8 cellular contexts compared by ENCODE assay signal in the genomic region with DNA sequence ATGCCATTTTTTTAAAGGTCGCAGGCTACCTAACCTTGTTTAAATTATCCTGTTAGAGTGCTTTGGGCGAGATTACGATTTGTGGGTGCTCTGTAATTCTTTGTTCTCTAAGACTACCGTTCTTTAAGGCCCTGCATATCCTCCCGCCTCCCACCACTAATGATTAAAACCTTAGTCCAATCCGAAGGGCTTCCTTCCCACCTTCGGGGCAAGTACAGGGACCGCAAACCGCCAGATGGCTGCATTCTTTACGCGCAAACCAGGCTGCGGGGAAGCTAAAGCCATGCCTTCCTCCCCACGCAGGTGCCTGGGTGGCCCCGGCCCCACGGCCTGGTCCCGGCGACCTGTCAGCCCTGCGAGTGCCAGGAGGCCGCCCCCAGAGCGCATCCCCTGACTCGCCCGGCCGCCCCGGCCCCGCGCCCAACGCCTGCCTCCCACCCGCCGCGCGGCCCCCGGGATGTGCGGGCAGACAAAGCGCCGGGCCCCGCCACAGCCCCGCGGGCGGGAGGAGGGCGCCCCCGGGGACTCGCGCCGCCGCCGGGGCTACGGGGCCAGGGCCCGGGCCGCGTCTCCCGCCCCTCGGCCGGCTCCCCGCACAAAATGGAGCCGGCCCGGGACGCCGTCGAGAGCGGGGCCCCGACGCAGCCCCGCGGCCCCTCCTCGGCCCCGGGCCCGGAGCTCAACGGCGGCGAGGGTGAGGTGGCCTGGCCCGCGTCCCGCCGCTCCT. TPM values are rescaled to one million over a fixed set of nuclear protein-coding genes. Genes with fewer than 3 reads are reported as not detected.
A peak's percentile ranks its signal among the peaks of the same experiment; 100 is the strongest.
DNase-seq lines count a peak whose midpoint lies in the region; ATAC-seq lines count a peak whose summit lies in the region.

No MANE protein-coding gene starts in this region.

- H3K27me3 ChIP-seq in endocrine pancreas (ENCODE audit: control insufficient read depth, insufficient read depth, low read length), result no peaks in the 10 kb centered on the region
- H3K27me3 ChIP-seq in mesendoderm (ENCODE audit: insufficient read depth, low read length, poor library complexity), result no peaks in the 10 kb centered on the region

- peaks cover 7% of the 10 kb centered on the region for H3K79me1 ChIP-seq in mesendoderm (ENCODE audit: low read length)

- peak overlapping the region; percentile 95 for H4K8ac ChIP-seq in mesendoderm (ENCODE audit: low read depth, low read length)

- H4K5ac ChIP-seq in mesendoderm (ENCODE audit: low read length), result no peak overlapping the region

- WGBS in mesendoderm (ENCODE audit: extremely low coverage, insufficient coverage, low lambda C conversion rate), result no CpG with 5 or more reads among the region's 74 CpGs

- peaks cover 11% of the 10 kb centered on the region for H3K27me3 Mint-ChIP-seq in activated CD8-positive, alpha-beta memory T cell treated with anti-CD3 and anti-CD28 coated beads, Interleukin-2, amount 10 ng/mL, durations not matched to agents 7 days and 5 days

- peak; percentile 36 for ATAC-seq in HG02840 (IDR thresholded peaks at IDR 0.05; ENCODE audit: low FRiP score, unreplicated experiment)
- ATAC-seq in activated CD8-positive, alpha-beta memory T cell treated with anti-CD3 and anti-CD28 coated beads, Interleukin-2, amount 10 ng/mL, durations not matched to agents 7 days and 5 days, result no peak

- H3K9ac ChIP-seq in endocrine pancreas (ENCODE audit: control insufficient read depth, insufficient read depth, low read length), result peak overlapping the region; percentile 91
- H3K9ac ChIP-seq in mesendoderm (ENCODE audit: low read length), result peak overlapping the region; percentile 92

- DNase-seq in NCI-H2029 (lab: John Stamatoyannopoulos, UW), result peak; percentile 9
- DNase-seq in NCI-H2029 treated with DMSO at 0.1 percent for 48 hours (lab: John Stamatoyannopoulos, UW), result no peak
- DNase-seq in NCI-H526 treated with DMSO at 0.1 percent for 48 hours (lab: John Stamatoyannopoulos, UW), result peak; percentile 49
- peak; percentile 74 for DNase-seq in activated CD8-positive, alpha-beta memory T cell treated with anti-CD3 and anti-CD28 coated beads, Interleukin-2, amount 10 ng/mL, durations not matched to agents 7 days and 5 days
- DNase-seq in mesendoderm, result peak; percentile 72
- peak; percentile 19 to 20 for DNase-seq in stimulated activated CD8-positive, alpha-beta memory T cell treated with anti-CD3 and anti-CD28 coated beads, Interleukin-15, amount 100 ng/mL, for 4 hours (ENCODE audit: low read depth in 2 of 2)

- peak overlapping the region; percentile 90 for H3K4ac ChIP-seq in mesendoderm (ENCODE audit: low read depth, low read length)

- peak overlapping the region; percentile 66 for H3K4me2 ChIP-seq in mesendoderm (ENCODE audit: low read length)

- H3K18ac ChIP-seq in mesendoderm (ENCODE audit: low read length), result peak overlapping the region; percentile 99

- peaks cover 6% of the 10 kb centered on the region for H3K36me3 Mint-ChIP-seq in activated CD8-positive, alpha-beta memory T cell treated with anti-CD3 and anti-CD28 coated beads, Interleukin-2, amount 10 ng/mL, durations not matched to agents 7 days and 5 days

- no peak overlapping the region for H2BK15ac ChIP-seq in mesendoderm (replicated peaks; ENCODE audit: low read depth)

- no peaks in the 10 kb centered on the region for H3K9me3 Mint-ChIP-seq in activated CD8-positive, alpha-beta memory T cell treated with anti-CD3 and anti-CD28 coated beads, Interleukin-2, amount 10 ng/mL, durations not matched to agents 7 days and 5 days (ENCODE audit: low read depth)

- H3K4me1 Mint-ChIP-seq in activated CD8-positive, alpha-beta memory T cell treated with anti-CD3 and anti-CD28 coated beads, Interleukin-2, amount 10 ng/mL, durations not matched to agents 7 days and 5 days, result peaks cover 24% of the 10 kb centered on the region

- H3K4me1 ChIP-seq in endocrine pancreas (ENCODE audit: control insufficient read depth, insufficient read depth, low read length) (peaks cover 20% of the 10 kb centered on the region), mesendoderm (ENCODE audit: control insufficient read depth, low read depth, low read length) (peaks cover 6% of the 10 kb centered on the region)

- no peaks in the 10 kb centered on the region for H3K36me3 ChIP-seq in endocrine pancreas (ENCODE audit: control insufficient read depth, insufficient read depth, low read length)
- peaks cover 3% of the 10 kb centered on the region for H3K36me3 ChIP-seq in mesendoderm (ENCODE audit: control insufficient read depth, insufficient read depth, low read length)

- peak overlapping the region; percentile 100 for H3K27ac ChIP-seq in mesendoderm (ENCODE audit: low read depth, low read length)

- peak overlapping the region; percentile 79 for H3K4me3 Mint-ChIP-seq in activated CD8-positive, alpha-beta memory T cell treated with anti-CD3 and anti-CD28 coated beads, Interleukin-2, amount 10 ng/mL, durations not matched to agents 7 days and 5 days

- H3K27ac Mint-ChIP-seq in activated CD8-positive, alpha-beta memory T cell treated with anti-CD3 and anti-CD28 coated beads, Interleukin-2, amount 10 ng/mL, durations not matched to agents 7 days and 5 days, result peak overlapping the region; percentile 85

- peak overlapping the region; percentile 48 for H3K23ac ChIP-seq in mesendoderm (ENCODE audit: low read length)

- peaks cover 15% of the 10 kb centered on the region for H3K79me2 ChIP-seq in mesendoderm (ENCODE audit: control insufficient read depth, insufficient read depth, low read length)

- peak overlapping the region; percentile 82 for H3K4me3 ChIP-seq in endocrine pancreas (ENCODE audit: control insufficient read depth, insufficient read depth, low read length)
- H3K4me3 ChIP-seq in mesendoderm (ENCODE audit: low read length), result peak overlapping the region; percentile 80

- peak overlapping the region; percentile 63 for H2BK120ac ChIP-seq in mesendoderm (ENCODE audit: low read depth, low read length)

- peak overlapping the region; percentile 94 for H3K56ac ChIP-seq in mesendoderm (ENCODE audit: low read length)

- H2BK5ac ChIP-seq in mesendoderm (ENCODE audit: low read length), result peak overlapping the region; percentile 62

- CTCF ChIA-PET in activated CD8-positive, alpha-beta memory T cell treated with anti-CD3 and anti-CD28 coated beads, Interleukin-2, amount 10 ng/mL, durations not matched to agents 7 days and 5 days (lab: Charles Lee), result interaction anchor here (0.9 to 2.0 kb wide), 7 partner anchors 23 to 260 kb away, joined by 3 to 9 read pairs (median 3); partner anchors contain the start of gene HCFC2

- no peaks in the 10 kb centered on the region for H3K9me3 ChIP-seq in endocrine pancreas (ENCODE audit: control insufficient read depth, low read length)

- no peak overlapping the region for H2AK5ac ChIP-seq in mesendoderm (ENCODE audit: low read length)

RNA-seq across cellular contexts. Expression of gene NFYB, which starts 0.7 kb away (rescaled TPM):
- total RNA-seq in activated CD8-positive, alpha-beta memory T cell treated with anti-CD3 and anti-CD28 coated beads, Interleukin-2, amount 10 ng/mL, durations not matched to agents 7 days and 5 days, result 10 to 100 TPM; 23.8 to 24.2 TPM
- polyA plus RNA-seq in mesendoderm (2013, experiment 1 of 2), result 38.8 TPM
- polyA plus RNA-seq in mesendoderm (2013, experiment 2 of 2), result 37.2 TPM
